In genomic region chr4:173192375-173193162, GRCh38 we compare ENCODE assay signal across 13 cellular contexts. TPM values are rescaled to one million over a fixed set of nuclear protein-coding genes. Genes with fewer than 3 reads are reported as not detected.
DNase-seq lines count a peak whose midpoint lies in the region; ATAC-seq, FAIRE-seq and TF ChIP-seq lines count a peak whose summit lies in the region.
"Had no signal": no experiment of that assay in that cellular context is flagged by ENCODE, and none has a peak within 500 bp of the region (broad histone marks: within the 10 kb centered on the region; RNA-seq: fewer than 3 reads in every experiment).

No MANE protein-coding gene starts in this region.

- H2AFZ ChIP-seq in IMR-90 (replicated peaks; ENCODE audit: low read length, poor library complexity) (no peak overlapping the region), GM12878 (ENCODE audit: control insufficient read depth, low read depth, low read length) (no peak overlapping the region), neuronal stem cell (ENCODE audit: low read length) (no peak overlapping the region)

- H3K4me1 ChIP-seq in IMR-90 (ENCODE audit: control insufficient read depth, insufficient read depth, low read length) (peaks cover 6% of the 10 kb centered on the region; the same call in 1 of the 2 replicates), GM12878 (ENCODE audit: control insufficient read depth, insufficient read depth, low read length) (peaks cover 15% of the 10 kb centered on the region; the same call in 1 of the 2 replicates), psoas muscle (no peaks in the 10 kb centered on the region), neuronal stem cell (ENCODE audit: control insufficient read depth in 2 of 2, insufficient read depth in 1 of 2, low read depth in 1 of 2, low read length in 2 of 2) (peaks cover 1 to 16% of the 10 kb centered on the region in 2 donors), HAP-1 (peaks cover 16% of the 10 kb centered on the region)

- H2BK20ac ChIP-seq in IMR-90 (ENCODE audit: low read depth, low read length) = no peak overlapping the region

- no peak overlapping the region for H2AK5ac ChIP-seq in IMR-90 (ENCODE audit: low read depth, low read length)
- H2AK5ac ChIP-seq in neuronal stem cell (ENCODE audit: low read depth, low read length) = no peak overlapping the region

- no peak overlapping the region for H3K4ac ChIP-seq in IMR-90 (ENCODE audit: low read depth, low read length)
- H3K4ac ChIP-seq in neuronal stem cell (ENCODE audit: low read length) = no peak overlapping the region

- H2BK12ac ChIP-seq in neuronal stem cell (ENCODE audit: low read length) = no peak overlapping the region

- H3K27ac ChIP-seq in IMR-90 (ENCODE audit: insufficient read depth, low read length) = no peak overlapping the region
- no peak overlapping the region for H3K27ac ChIP-seq in GM12878 (ENCODE audit: control insufficient read depth, insufficient read depth)
- H3K27ac ChIP-seq in psoas muscle = no peak overlapping the region
- no peak overlapping the region for H3K27ac ChIP-seq in neuronal stem cell (replicated peaks; ENCODE audit: low read length)

- no peaks in the 10 kb centered on the region for H3K27me3 Mint-ChIP-seq in activated CD4-positive, alpha-beta T cell treated with anti-CD3 and anti-CD28 coated beads, Interleukin-2, amount 10 ng/mL, durations not matched to agents 24 days and 14 days
- H3K27me3 Mint-ChIP-seq: activated CD4-positive, alpha-beta T cell treated with anti-CD3 and anti-CD28 coated beads, Interleukin-2, amount 10 ng/mL, durations not matched to agents 7 days and 5 days had no signal

- no peak for TF ChIP-seq EP300 in GM12878 (IDR thresholded peaks at IDR 0.05; ENCODE audit: borderline replicate concordance in 1 of 2, control insufficient read depth in 1 of 2, low read depth in 2 of 2, low read length in 2 of 2)

- RAD21 ChIA-PET in GM12878 (lab: Charles Lee; ENCODE audit: unreplicated experiment) = interaction anchor here (0.9 to 1.8 kb wide), 5 partner anchors 19 to 109 kb away, joined by 3 to 6 read pairs (median 4); no protein-coding TSS in a partner anchor

- TF ChIP-seq RAD21 in IMR-90 (IDR thresholded peaks at IDR 0.05; ENCODE audit: low read length) (no peak), GM12878 (IDR thresholded peaks at IDR 0.05; ENCODE audit: insufficient read depth, low read depth, low read length) (peak; percentile 34; the same call in 1 of the 2 replicates)

- no peak overlapping the region for H3K18ac ChIP-seq in IMR-90 (ENCODE audit: low read depth, low read length)
- H3K18ac ChIP-seq in neuronal stem cell (ENCODE audit: low read length) = no peak overlapping the region

- H2BK120ac ChIP-seq in IMR-90 (ENCODE audit: low read depth, low read length) (no peak overlapping the region), neuronal stem cell (ENCODE audit: low read depth, low read length) (no peak overlapping the region)

- H4K91ac ChIP-seq in IMR-90 (ENCODE audit: insufficient read depth, low read depth, low read length) = no peak overlapping the region
- H4K91ac ChIP-seq in neuronal stem cell (ENCODE audit: low read depth, low read length, poor library complexity) = no peak overlapping the region

- no peak overlapping the region for H3K4me3 ChIP-seq in IMR-90 (ENCODE audit: insufficient read depth, low read depth, low read length)
- no peak overlapping the region for H3K4me3 ChIP-seq in GM12878
- no peak overlapping the region for H3K4me3 ChIP-seq in psoas muscle
- H3K4me3 ChIP-seq in neuronal stem cell (ENCODE audit: low read length in 2 of 2) = no peak overlapping the region
- H3K4me3 ChIP-seq in HAP-1 = no peak overlapping the region

- peak overlapping the region; percentile 34 for H2AK9ac ChIP-seq in IMR-90 (replicated peaks; ENCODE audit: low read depth, low read length, poor library complexity)

- SMC1A ChIA-PET in GM12878 (lab: Charles Lee; ENCODE audit: uncharacterized antibody, unreplicated experiment) = interaction anchor here (0.5 to 2.4 kb wide), 13 partner anchors 19 to 998 kb away, joined by 3 to 12 read pairs (median 4); no protein-coding TSS in a partner anchor

- no peak overlapping the region for H3K4me2 ChIP-seq in IMR-90 (ENCODE audit: low read depth, low read length)
- H3K4me2 ChIP-seq in GM12878 (ENCODE audit: control insufficient read depth, insufficient read depth) = no peak overlapping the region
- no peak overlapping the region for H3K4me2 ChIP-seq in neuronal stem cell (ENCODE audit: insufficient read depth, low read length, poor library complexity, severe bottlenecking)

- H3K4me3 Mint-ChIP-seq in activated CD4-positive, alpha-beta T cell treated with anti-CD3 and anti-CD28 coated beads, Interleukin-2, amount 10 ng/mL, durations not matched to agents 24 days and 14 days = no peak overlapping the region
- H3K4me3 Mint-ChIP-seq: activated CD4-positive, alpha-beta T cell treated with anti-CD3 and anti-CD28 coated beads, Interleukin-2, amount 10 ng/mL, durations not matched to agents 7 days and 5 days; immature natural killer cell; nephron had no signal

- H3K27ac Mint-ChIP-seq in activated CD4-positive, alpha-beta T cell treated with anti-CD3 and anti-CD28 coated beads, Interleukin-2, amount 10 ng/mL, durations not matched to agents 24 days and 14 days = peak overlapping the region; percentile 54
- H3K27ac Mint-ChIP-seq: activated CD4-positive, alpha-beta T cell treated with anti-CD3 and anti-CD28 coated beads, Interleukin-2, amount 10 ng/mL, durations not matched to agents 7 days and 5 days; immature natural killer cell; nephron had no signal

- H3K14ac ChIP-seq in IMR-90 (replicated peaks; ENCODE audit: low read depth, low read length) = no peak overlapping the region
- no peak overlapping the region for H3K14ac ChIP-seq in neuronal stem cell (ENCODE audit: low read length)

- H2BK15ac ChIP-seq in IMR-90 (ENCODE audit: low read depth, low read length) (no peak overlapping the region), neuronal stem cell (ENCODE audit: low read length) (no peak overlapping the region)

- H3K36me3 ChIP-seq in IMR-90 (ENCODE audit: control insufficient read depth, insufficient read depth, low read length) (no peaks in the 10 kb centered on the region), GM12878 (ENCODE audit: control insufficient read depth in 2 of 2, insufficient read depth in 2 of 2, low read length in 1 of 2) (no peaks in the 10 kb centered on the region), psoas muscle (ENCODE audit: insufficient read depth in 1 of 2, low read depth in 1 of 2) (no peaks in the 10 kb centered on the region), neuronal stem cell (replicated peaks in 1 of 2; ENCODE audit: control insufficient read depth in 2 of 2, insufficient read depth in 2 of 2, low read length in 2 of 2) (no peaks in the 10 kb centered on the region), HAP-1 (replicated peaks) (no peaks in the 10 kb centered on the region)

- intact Hi-C loops in activated CD4-positive, alpha-beta T cell treated with anti-CD3 and anti-CD28 coated beads, Interleukin-2, amount 10 ng/mL, durations not matched to agents 24 days and 14 days (cut with micrococcal nuclease) = no loop called here
- intact Hi-C loops in IMR-90 (cut with micrococcal nuclease) = no loop called here
- intact Hi-C loops in GM12878 (cut with micrococcal nuclease; ENCODE audit: unreplicated experiment) = no loop called here
- intact Hi-C loops in psoas muscle (cut with DNase I) = no loop called here

- CTCF ChIA-PET in IMR-90 (lab: Yijun Ruan, JAX) = no interaction called here
- CTCF ChIA-PET in GM12878 (lab: Yijun Ruan, JAX) = interaction anchor here (0.7 to 2.0 kb wide), 13 partner anchors 11 to 228 kb away, joined by 3 to 25 read pairs (median 4); partner anchors contain the start of gene GALNT7

- POLR2A ChIA-PET in IMR-90 (lab: Charles Lee; ENCODE audit: unreplicated experiment) = no interaction called here
- POLR2A ChIA-PET in GM12878 (lab: Charles Lee) = interaction anchor here (2.0 kb wide), 1 partner anchor 22 kb away, joined by 6 read pairs; no protein-coding TSS in a partner anchor

- H3K9ac ChIP-seq in IMR-90 (ENCODE audit: low read depth, low read length) (no peak overlapping the region), GM12878 (ENCODE audit: control insufficient read depth, insufficient read depth, low read length) (no peak overlapping the region), neuronal stem cell (ENCODE audit: low read depth, low read length, poor library complexity) (no peak overlapping the region)

- no peak overlapping the region for H4K8ac ChIP-seq in IMR-90 (ENCODE audit: low read depth in 2 of 2, low read length in 2 of 2)
- H4K8ac ChIP-seq in neuronal stem cell (ENCODE audit: low read depth, low read length) = no peak overlapping the region

- dilution Hi-C loops in IMR-90 (cut with HindIII; ENCODE audit: low sequenced_read_pairs, unreplicated experiment) = no loop called here

- H3K9me3 ChIP-seq in IMR-90 (ENCODE audit: control insufficient read depth, insufficient read depth, low read length) (no peaks in the 10 kb centered on the region), GM12878 (replicated peaks; ENCODE audit: control insufficient read depth, insufficient read depth, low read length) (no peaks in the 10 kb centered on the region; the same call in 2 of the 3 replicates), psoas muscle (no peaks in the 10 kb centered on the region), neuronal stem cell (replicated peaks in 1 of 2; ENCODE audit: control insufficient read depth in 2 of 2, insufficient read depth in 1 of 2, low read depth in 1 of 2, low read length in 2 of 2) (no peaks in the 10 kb centered on the region), HAP-1 (no peaks in the 10 kb centered on the region)

- in situ Hi-C loops in IMR-90 (cut with MboI; ENCODE audit: low sequenced_read_pairs) (no loop called here), GM12878 (cut with MboI) (no loop called here), HAP-1 (cut with MboI; ENCODE audit: low sequenced_read_pairs) (no loop called here)

- ATAC-seq in IMR-90 (ENCODE audit: low read depth) (no peak), GM12878 (peak; percentile 44), psoas muscle (no peak)
- ATAC-seq: Right ventricle myocardium inferior had no signal

- H4K5ac ChIP-seq in IMR-90 (ENCODE audit: low read depth, low read length) = no peak overlapping the region

- FAIRE-seq in GM12878 (lab: Jason Lieb, UNC) = no peak

- H3K79me1 ChIP-seq in IMR-90 (ENCODE audit: low read depth in 1 of 2, low read length in 2 of 2) (peaks cover 10 to 30% of the 10 kb centered on the region in 2 experiments; a peak in 3 of 4 replicates), neuronal stem cell (ENCODE audit: low read depth, low read length) (peaks cover 3% of the 10 kb centered on the region)

- H3K23ac ChIP-seq in IMR-90 (ENCODE audit: low read depth, low read length) = no peak overlapping the region; the same call in 1 of the 2 replicates
- H3K23ac ChIP-seq in neuronal stem cell (ENCODE audit: low read depth, low read length, poor library complexity) = no peak overlapping the region

- no CpG with 5 or more reads among the region's 7 CpGs for WGBS in IMR-90 (ENCODE audit: extremely low coverage in 2 of 2, insufficient read length in 1 of 2), 2 experiments
- WGBS in GM12878 (ENCODE audit: insufficient coverage, insufficient replicate concordance, low lambda C conversion rate, missing lambda C conversion rate) = 92% methylated on average over 7 of the region's 7 CpGs
- 71 to 83% (median 78%) methylated on average over 7 of the region's 7 CpGs for WGBS in psoas muscle, 3 donors
- no CpG with 5 or more reads among the region's 7 CpGs for WGBS in neuronal stem cell (ENCODE audit: extremely low coverage in 2 of 2, insufficient read length in 2 of 2, insufficient replicate concordance in 1 of 2), 2 donors

- no peak overlapping the region for H3K56ac ChIP-seq in IMR-90 (ENCODE audit: extremely low read depth, insufficient read depth, low read length)

- H3K79me2 ChIP-seq in GM12878 (ENCODE audit: control insufficient read depth, insufficient read depth, low read length) = peaks cover 39% of the 10 kb centered on the region

- TF ChIP-seq POLR2A in IMR-90 (IDR thresholded peaks at IDR 0.05; ENCODE audit: low read depth, low read length) (no peak), GM12878 (IDR thresholded peaks at IDR 0.05; ENCODE audit: low read depth, low read length) (no peak)

- no peaks in the 10 kb centered on the region for H3K9me3 Mint-ChIP-seq in activated CD4-positive, alpha-beta T cell treated with anti-CD3 and anti-CD28 coated beads, Interleukin-2, amount 10 ng/mL, durations not matched to agents 24 days and 14 days
- H3K9me3 Mint-ChIP-seq: activated CD4-positive, alpha-beta T cell treated with anti-CD3 and anti-CD28 coated beads, Interleukin-2, amount 10 ng/mL, durations not matched to agents 7 days and 5 days; immature natural killer cell; nephron had no signal

- no peaks in the 10 kb centered on the region for H3K27me3 ChIP-seq in IMR-90 (ENCODE audit: control insufficient read depth, insufficient read depth, low read length)
- H3K27me3 ChIP-seq in GM12878 (replicated peaks in 1 of 2; ENCODE audit: control insufficient read depth in 2 of 2, insufficient read depth in 2 of 2, low read length in 1 of 2) = no peaks in the 10 kb centered on the region
- no peaks in the 10 kb centered on the region for H3K27me3 ChIP-seq in psoas muscle (ENCODE audit: insufficient read depth in 3 of 3, low read length in 2 of 3)
- no peaks in the 10 kb centered on the region for H3K27me3 ChIP-seq in neuronal stem cell (ENCODE audit: control insufficient read depth in 3 of 3, insufficient read depth in 3 of 3, low read depth in 1 of 3, low read length in 3 of 3)
- H3K27me3 ChIP-seq in HAP-1 (ENCODE audit: low read depth) = no peaks in the 10 kb centered on the region

- no peak overlapping the region for H2BK5ac ChIP-seq in IMR-90 (ENCODE audit: low read depth, low read length, poor library complexity, severe bottlenecking)
- no peak overlapping the region for H2BK5ac ChIP-seq in neuronal stem cell (ENCODE audit: low read length)

- no TSS peak for BruUV-seq in IMR-90 (replicated peaks; lab: Mats Ljungman, UMichigan)
- BruUV-seq in GM12878 (replicated peaks; lab: Mats Ljungman, UMichigan) = no TSS peak

- TF ChIP-seq CTCF in IMR-90 (conservative IDR thresholded peaks at IDR 0.05; ENCODE audit: low read depth, low read length) (no peak), GM12878 (IDR thresholded peaks at IDR 0.05 in 2 of 3, conservative IDR thresholded peaks at IDR 0.05 in 1 of 3; ENCODE audit: control insufficient read depth in 2 of 3, extremely low read depth in 1 of 3, insufficient read depth in 1 of 3, low read depth in 3 of 3, low read length in 3 of 3) (peak; percentile 9 to 25 (median 11); a peak in 2 of 6 replicates), psoas muscle (IDR thresholded peaks at IDR 0.05) (peak; percentile 18)

- H3K4me1 Mint-ChIP-seq in activated CD4-positive, alpha-beta T cell treated with anti-CD3 and anti-CD28 coated beads, Interleukin-2, amount 10 ng/mL, durations not matched to agents 24 days and 14 days = peaks cover 34% of the 10 kb centered on the region

- H3K9me1 ChIP-seq in IMR-90 (ENCODE audit: insufficient read depth, low read length) = no peaks in the 10 kb centered on the region

- H3K36me3 Mint-ChIP-seq in activated CD4-positive, alpha-beta T cell treated with anti-CD3 and anti-CD28 coated beads, Interleukin-2, amount 10 ng/mL, durations not matched to agents 24 days and 14 days (ENCODE audit: low read depth) = no peaks in the 10 kb centered on the region
- H3K36me3 Mint-ChIP-seq: immature natural killer cell had no signal

- peak; percentile 50 for DNase-seq in activated CD4-positive, alpha-beta T cell treated with anti-CD3 and anti-CD28 coated beads, Interleukin-2, amount 10 ng/mL, durations not matched to agents 24 days and 14 days
- DNase-seq in activated CD4-positive, alpha-beta T cell treated with anti-CD3 and anti-CD28 coated beads, Interleukin-2, amount 50 U/mL, for 48 hours = no peak
- DNase-seq in IMR-90 (no peak), GM12878 (ENCODE audit: low read depth, low spot score) (no peak), psoas muscle (no peak), neuronal stem cell (ENCODE audit: low spot score) (no peak), HAP-1 (ENCODE audit: low spot score in 2 of 2) (no peak), T-helper 1 cell (no peak)
- DNase-seq: activated CD4-positive, alpha-beta T cell treated with anti-CD3 and anti-CD28 coated beads, Interleukin-2, amount 10 ng/mL, durations not matched to agents 7 days and 5 days; immature natural killer cell; NCI-H1092 had no signal

- H4K20me1 ChIP-seq in IMR-90 (ENCODE audit: insufficient read depth, low read length) = peaks cover 2% of the 10 kb centered on the region; the same call in 1 of the 2 replicates
- H4K20me1 ChIP-seq in GM12878 (ENCODE audit: control insufficient read depth, insufficient read depth) = no peaks in the 10 kb centered on the region

RNA-seq across cellular contexts. Expression of gene GALNT7, which starts 24.0 kb away (rescaled TPM):
- total RNA-seq in activated CD4-positive, alpha-beta T cell treated with anti-CD3 and anti-CD28 coated beads, Interleukin-2, amount 10 ng/mL, durations not matched to agents 24 days and 14 days = 25.9 and 26.7 TPM in 2 replicates
- total RNA-seq in IMR-90 (2012; rRNA removed) (31.2 and 43.9 TPM in 2 replicates), GM12878 (2014; rRNA removed) (19.1 and 26.5 TPM in 2 replicates), GM12878 (2014; rRNA removed; fragmentation: Illumina TruSeq; extraction: Trizol) (31.7 and 33.2 TPM in 2 replicates), GM12878 (2021) (30.3 and 32.4 TPM in 2 replicates), psoas muscle (1 to 10 TPM; 1.3 to 3.2 (median 2.1) TPM)
- polyA plus RNA-seq in IMR-90 (2012; rRNA removed) (14.3 and 19.1 TPM in 2 replicates), GM12878 (2011; rRNA removed) (32.2 and 47.5 TPM in 2 replicates), GM12878 (2014; fragmentation: Illumina TruSeq; extraction: Trizol) (31.1 and 42.1 TPM in 2 replicates), GM12878 (2014; fragmentation: Nextera tagmentation; extraction: Ambion mirVana) (10 to 100 TPM; 14.2 to 14.8 TPM), GM12878 (2014; rRNA removed) (16.8 and 20.8 TPM in 2 replicates), GM12878 (2016; fragmentation: Nextera tagmentation; extraction: Ambion mirVana) (10 to 100 TPM; 27.6 to 33.0 TPM), psoas muscle (1 to 10 TPM in 1 of 3 donors, under 1 TPM in 2; 0.69 to 1.6 (median 0.99) TPM)
- 3.6 and 4.2 TPM in 2 replicates for polyA plus RNA-seq in IMR-90 (2012; cell fraction: cytosol; rRNA removed)
- 2.9 and 26.0 TPM in 2 replicates for polyA plus RNA-seq in IMR-90 (2012; cell fraction: nucleus; rRNA removed; ENCODE audit: low replicate concordance)
- 74.9 and 78.4 TPM in 2 replicates for total RNA-seq in GM12878 (2013; cell fraction: nucleolus; rRNA removed)
- polyA plus RNA-seq in GM12878 (2011; ENCODE audit: low read depth) = 7.9 TPM
- polyA plus RNA-seq in GM12878 (2011; cell fraction: cytosol; rRNA removed) = 10.6 and 11.0 TPM in 2 replicates
- 31.9 and 33.0 TPM in 2 replicates for polyA plus RNA-seq in GM12878 (2011; cell fraction: nucleus; rRNA removed)
- 11.3 and 14.8 TPM in 2 replicates for polyA plus RNA-seq in GM12878 (2012)
- 28.1 and 41.5 TPM in 2 replicates for polyA minus RNA-seq in GM12878 (2011; rRNA and poly(A)+ RNA removed)
- polyA minus RNA-seq in GM12878 (2011; cell fraction: cytosol; rRNA and poly(A)+ RNA removed) = 13.7 and 18.7 TPM in 2 replicates
- 21.0 and 45.9 TPM in 2 replicates for polyA minus RNA-seq in GM12878 (2011; cell fraction: nucleus; rRNA and poly(A)+ RNA removed)
- polyA plus RNA-seq in neuronal stem cell (2013, experiment 1 of 2) = 15.8 TPM
- 16.6 TPM for polyA plus RNA-seq in neuronal stem cell (2013, experiment 2 of 2)
